ENCODE assay signal across 29 cellular contexts in the genomic region with DNA sequence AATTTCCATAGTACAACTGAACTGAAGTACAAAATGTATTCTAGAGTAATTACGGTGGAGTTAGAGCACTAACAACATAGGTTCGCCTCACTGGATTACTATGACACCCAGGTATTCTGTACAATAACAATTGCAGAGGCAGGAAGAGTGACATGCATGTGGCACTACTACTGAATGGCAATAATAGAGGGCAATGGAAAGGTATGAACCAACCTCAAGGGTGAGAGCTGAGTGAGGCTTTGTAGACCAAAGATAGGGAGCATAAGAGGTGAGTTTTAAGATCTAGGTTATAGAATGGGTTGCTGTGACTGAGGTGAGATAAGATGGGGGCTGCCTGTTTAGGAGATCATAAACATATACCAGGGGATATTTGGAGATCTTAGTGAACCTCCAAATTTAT.
"Had no signal": no experiment of that assay in that cellular context is flagged by ENCODE, and none has a peak within 500 bp of the region (broad histone marks: within the 10 kb centered on the region; RNA-seq: fewer than 3 reads in every experiment).

No MANE protein-coding gene starts in this region.

- H3K4me1 ChIP-seq: ascending aorta, breast epithelium, colonic mucosa had no signal

- H3K4me3 ChIP-seq: ascending aorta, breast epithelium, cardiac muscle cell, colonic mucosa had no signal

- H3K4me3 Mint-ChIP-seq: activated CD4-positive, alpha-beta memory T cell treated with anti-CD3 and anti-CD28 coated beads for 36 hours; activated CD4-positive, alpha-beta T cell treated with anti-CD3 and anti-CD28 coated beads for 36 hours; activated CD4-positive, alpha-beta T cell treated with anti-CD3 and anti-CD28 coated beads, Interleukin-2, amount 10 ng/mL, durations not matched to agents 24 days and 14 days; activated CD8-positive, alpha-beta memory T cell treated with anti-CD3 and anti-CD28 coated beads, Interleukin-2, amount 10 ng/mL, durations not matched to agents 7 days and 5 days; activated CD8-positive, alpha-beta T cell treated with anti-CD3 and anti-CD28 coated beads, Interleukin-2, amount 10 ng/mL, durations not matched to agents 7 days and 5 days; activated naive CD4-positive, alpha-beta T cell treated with anti-CD3 and anti-CD28 coated beads for 36 hours; activated naive CD4-positive, alpha-beta T cell treated with anti-CD3 and anti-CD28 coated beads, Interleukin-2, amount 50 U/mL, for 24 hours; activated naive CD8-positive, alpha-beta T cell treated with anti-CD3 and anti-CD28 coated beads, Interleukin-2, amount 10 ng/mL, durations not matched to agents 7 days and 5 days; activated T-helper 1 cell treated with anti-CD3 and anti-CD28 coated beads, Interleukin-12 subunit alpha, Interleukin-12 subunit beta, Interleukin-2, Interleukin-4 antibody, amounts not matched to agents 30 ng/mL and 10 ng/mL and 1 ng/mL, durations not matched to agents 14 hours and 24 hours and 36 hours; brain; endodermal cell; T-helper 17 cell had no signal

- H3K4me1 Mint-ChIP-seq: brain, endodermal cell had no signal

- H3K36me3 Mint-ChIP-seq: brain had no signal

- H3K27ac ChIP-seq: ascending aorta, breast epithelium, cardiac muscle cell, colonic mucosa had no signal

- H3K27me3 ChIP-seq: ascending aorta, breast epithelium, cardiac muscle cell, colonic mucosa had no signal

- H3K9me3 ChIP-seq: breast epithelium, colonic mucosa had no signal

- ATAC-seq: activated CD4-positive, alpha-beta T cell treated with anti-CD3 and anti-CD28 coated beads for 36 hours; activated CD8-positive, alpha-beta memory T cell treated with anti-CD3 and anti-CD28 coated beads, Interleukin-2, amount 10 ng/mL, durations not matched to agents 7 days and 5 days; activated CD8-positive, alpha-beta T cell treated with anti-CD3 and anti-CD28 coated beads, Interleukin-2, amount 10 ng/mL, durations not matched to agents 7 days and 5 days; esophagus mucosa; T-helper 17 cell had no signal

- DNase-seq: activated CD4-positive, alpha-beta memory T cell treated with anti-CD3 and anti-CD28 coated beads for 36 hours; activated CD4-positive, alpha-beta T cell treated with anti-CD3 and anti-CD28 coated beads for 36 hours; activated CD4-positive, alpha-beta T cell treated with anti-CD3 and anti-CD28 coated beads, Interleukin-2, amount 10 ng/mL, durations not matched to agents 24 days and 14 days; activated CD4-positive, CD25-positive, alpha-beta regulatory T cell; activated CD4-positive, CD25-positive, alpha-beta regulatory T cell treated with anti-CD3 and anti-CD28 coated beads, Interleukin-2, amount 50 U/mL, for 72 hours; activated CD8-positive, alpha-beta memory T cell treated with anti-CD3 and anti-CD28 coated beads, Interleukin-2, amount 10 ng/mL, durations not matched to agents 7 days and 5 days; activated CD8-positive, alpha-beta memory T cell treated with anti-CD3 and anti-CD28 coated beads, Interleukin-2, amount 50 U/mL, for 4 hours; activated CD8-positive, alpha-beta T cell treated with anti-CD3 and anti-CD28 coated beads, Interleukin-2, amount 10 ng/mL, durations not matched to agents 7 days and 5 days; activated effector memory CD4-positive, alpha-beta T cell treated with anti-CD3 and anti-CD28 coated beads, Interleukin-2, amount 50 U/mL, for 16 hours; activated naive CD4-positive, alpha-beta T cell treated with anti-CD3 and anti-CD28 coated beads for 36 hours; activated naive CD8-positive, alpha-beta T cell treated with anti-CD3 and anti-CD28 coated beads, Interleukin-2, amount 10 ng/mL, durations not matched to agents 7 days and 5 days; activated T-cell treated with anti-CD3 and anti-CD28 coated beads, Interleukin-2, amount 50 U/mL, for 1 hour; activated T-cell treated with anti-CD3 and anti-CD28 coated beads, Interleukin-2, amount 50 U/mL, for 48 hours; central memory CD4-positive, alpha-beta T cell; cerebellar nuclear complex; colonic mucosa; effector CD8-positive, alpha-beta T cell; endodermal cell; head of caudate nucleus; T-helper 1 cell; T-helper 17 cell had no signal

- H3K27me3 Mint-ChIP-seq: activated CD4-positive, alpha-beta T cell treated with anti-CD3 and anti-CD28 coated beads for 36 hours; activated CD8-positive, alpha-beta memory T cell treated with anti-CD3 and anti-CD28 coated beads, Interleukin-2, amount 10 ng/mL, durations not matched to agents 7 days and 5 days; activated naive CD4-positive, alpha-beta T cell treated with anti-CD3 and anti-CD28 coated beads, Interleukin-2, amount 50 U/mL, for 24 hours; activated naive CD8-positive, alpha-beta T cell treated with anti-CD3 and anti-CD28 coated beads, Interleukin-2, amount 10 ng/mL, durations not matched to agents 7 days and 5 days; T-helper 17 cell had no signal

- H3K27ac Mint-ChIP-seq: activated CD4-positive, alpha-beta memory T cell treated with anti-CD3 and anti-CD28 coated beads for 36 hours; activated CD4-positive, alpha-beta T cell treated with anti-CD3 and anti-CD28 coated beads for 36 hours; activated CD4-positive, alpha-beta T cell treated with anti-CD3 and anti-CD28 coated beads, Interleukin-2, amount 10 ng/mL, durations not matched to agents 24 days and 14 days; activated CD8-positive, alpha-beta memory T cell treated with anti-CD3 and anti-CD28 coated beads, Interleukin-2, amount 10 ng/mL, durations not matched to agents 7 days and 5 days; activated CD8-positive, alpha-beta T cell treated with anti-CD3 and anti-CD28 coated beads, Interleukin-2, amount 10 ng/mL, durations not matched to agents 7 days and 5 days; activated naive CD4-positive, alpha-beta T cell treated with anti-CD3 and anti-CD28 coated beads for 36 hours; activated naive CD4-positive, alpha-beta T cell treated with anti-CD3 and anti-CD28 coated beads, Interleukin-2, amount 50 U/mL, for 24 hours; activated naive CD8-positive, alpha-beta T cell treated with anti-CD3 and anti-CD28 coated beads, Interleukin-2, amount 10 ng/mL, durations not matched to agents 7 days and 5 days; activated T-helper 1 cell treated with anti-CD3 and anti-CD28 coated beads, Interleukin-12 subunit alpha, Interleukin-12 subunit beta, Interleukin-2, Interleukin-4 antibody, amounts not matched to agents 30 ng/mL and 10 ng/mL and 1 ng/mL, durations not matched to agents 14 hours and 24 hours and 36 hours; activated T-helper 2 cell treated with anti-CD3 and anti-CD28 coated beads, Interferon-gamma antibody, Interleukin-2, Interleukin-4, amounts not matched to agents 10 μg/mL and 5 μg/mL and 100 μg/mL, durations not matched to agents 14 hours and 24 hours and 36 hours; brain; endodermal cell; T-helper 17 cell had no signal

- H3K9me3 Mint-ChIP-seq: activated naive CD4-positive, alpha-beta T cell treated with anti-CD3 and anti-CD28 coated beads, Interleukin-2, amount 50 U/mL, for 24 hours had no signal

- H3K36me3 ChIP-seq: ascending aorta, breast epithelium, cardiac muscle cell, colonic mucosa had no signal
